15 cellular contexts compared by ENCODE assay signal in the genomic region with DNA sequence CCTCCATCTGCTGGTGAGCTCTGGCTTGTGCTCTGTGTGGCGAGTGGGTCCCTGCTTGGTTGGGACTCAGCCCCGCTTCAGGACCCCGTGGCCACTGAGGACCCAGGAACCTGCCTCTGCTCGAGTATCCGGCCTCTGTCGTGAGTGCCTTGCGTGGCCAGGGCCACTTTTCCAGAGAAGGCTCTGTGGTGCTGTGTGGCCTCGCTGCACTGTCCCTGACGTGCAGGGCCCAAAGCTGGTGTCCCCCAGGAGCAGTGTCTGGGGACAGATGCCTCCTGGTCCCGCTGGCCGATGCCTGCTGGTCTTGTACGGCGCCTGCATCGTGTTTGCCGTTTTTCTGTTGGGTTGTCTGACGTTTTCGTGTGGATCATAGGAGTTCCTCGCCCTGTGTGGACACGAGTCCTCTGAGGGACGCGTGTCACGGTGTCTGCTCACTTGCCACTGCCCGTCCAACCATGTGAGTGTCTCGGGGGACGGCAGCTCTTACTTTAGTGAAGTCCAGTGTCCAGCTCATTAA. TPM values are rescaled to one million over a fixed set of nuclear protein-coding genes. Genes with fewer than 3 reads are reported as not detected.
"Had no signal": no experiment of that assay in that cellular context is flagged by ENCODE, and none has a peak within 500 bp of the region (broad histone marks: within the 10 kb centered on the region; RNA-seq: fewer than 3 reads in every experiment).

No MANE protein-coding gene starts in this region.

- H3K36me3 Mint-ChIP-seq: activated naive CD4-positive, alpha-beta T cell treated with anti-CD3 and anti-CD28 coated beads, Interleukin-2, amount 50 U/mL, for 24 hours had no signal

- ATAC-seq: pancreas had no signal

- H3K9me3 ChIP-seq: left ventricle myocardium inferior, pancreas, SK-N-SH, suprapubic skin, upper lobe of left lung had no signal

- H3K27me3 Mint-ChIP-seq: activated CD4-positive, alpha-beta T cell treated with anti-CD3 and anti-CD28 coated beads, Interleukin-2, amount 10 ng/mL, durations not matched to agents 7 days and 5 days; activated naive CD4-positive, alpha-beta T cell treated with anti-CD3 and anti-CD28 coated beads, Interleukin-2, amount 50 U/mL, for 24 hours had no signal

- H3K27me3 ChIP-seq: pancreas, suprapubic skin, upper lobe of left lung had no signal

- H3K4me3 ChIP-seq: left ventricle myocardium inferior, pancreas, suprapubic skin, upper lobe of left lung had no signal

- H3K27ac ChIP-seq: pancreas, suprapubic skin, upper lobe of left lung had no signal

- H3K36me3 ChIP-seq: pancreas had no signal

- DNase-seq: activated CD4-positive, alpha-beta T cell treated with anti-CD3 and anti-CD28 coated beads, Interleukin-2, amount 10 ng/mL, durations not matched to agents 7 days and 5 days; activated CD4-positive, CD25-positive, alpha-beta regulatory T cell; activated CD8-positive, alpha-beta memory T cell treated with anti-CD3 and anti-CD28 coated beads for 24 hours; amniotic stem cell; endodermal cell; islet precursor cell; left ventricle myocardium inferior; SK-N-SH; small intestine; stimulated activated naive CD4-positive, alpha-beta T cell had no signal

- H3K4me3 Mint-ChIP-seq: activated CD4-positive, alpha-beta T cell treated with anti-CD3 and anti-CD28 coated beads, Interleukin-2, amount 10 ng/mL, durations not matched to agents 7 days and 5 days; activated naive CD4-positive, alpha-beta T cell treated with anti-CD3 and anti-CD28 coated beads, Interleukin-2, amount 50 U/mL, for 24 hours; endodermal cell had no signal

- H3K9ac ChIP-seq: SK-N-SH had no signal

- H3K4me2 ChIP-seq: SK-N-SH had no signal

- H3K4me1 ChIP-seq: pancreas had no signal

- H3K27ac Mint-ChIP-seq: activated CD4-positive, alpha-beta T cell treated with anti-CD3 and anti-CD28 coated beads, Interleukin-2, amount 10 ng/mL, durations not matched to agents 7 days and 5 days; activated naive CD4-positive, alpha-beta T cell treated with anti-CD3 and anti-CD28 coated beads, Interleukin-2, amount 50 U/mL, for 24 hours had no signal

- H3K4me1 Mint-ChIP-seq: endodermal cell had no signal

- H3K9me3 Mint-ChIP-seq: activated CD4-positive, alpha-beta T cell treated with anti-CD3 and anti-CD28 coated beads, Interleukin-2, amount 10 ng/mL, durations not matched to agents 7 days and 5 days; activated naive CD4-positive, alpha-beta T cell treated with anti-CD3 and anti-CD28 coated beads, Interleukin-2, amount 50 U/mL, for 24 hours; endodermal cell had no signal

RNA-seq across cellular contexts. Expression of gene MMP23B, which starts 9.3 kb away (rescaled TPM):
- total RNA-seq: dermis microvascular lymphatic vessel endothelial cell had no signal
